8 cellular contexts compared by ENCODE assay signal in genomic region chr11:73759520-73760065, GRCh38. TPM values are rescaled to one million over a fixed set of nuclear protein-coding genes. Genes with fewer than 3 reads are reported as not detected.
DNase-seq lines count a peak whose midpoint lies in the region; ATAC-seq and TF ChIP-seq lines count a peak whose summit lies in the region.

No MANE protein-coding gene starts in this region.

- H3K9ac ChIP-seq in mammary epithelial cell (ENCODE audit: insufficient read depth, low read length): peak overlapping the region; percentile 83

- no peak for DNase-seq in Calu3
- peak; percentile 42 for DNase-seq in M059J (ENCODE audit: low read depth)
- no peak for DNase-seq in mammary epithelial cell
- peak; percentile 31 to 34 for DNase-seq in lung microvascular endothelial cell (ENCODE audit: low read depth in 2 of 2)
- no peak for DNase-seq in upper lobe of left lung
- DNase-seq in effector CD8-positive, alpha-beta T cell (lab: John Stamatoyannopoulos, UW): no peak
- DNase-seq in NCI-H446 treated with DMSO at 0.1 percent for 48 hours (lab: John Stamatoyannopoulos, UW): no peak

- ATAC-seq in upper lobe of left lung (ENCODE audit: low FRiP score in 2 of 2): no peak
- ATAC-seq in HG03175 (IDR thresholded peaks at IDR 0.05; ENCODE audit: unreplicated experiment): no peak

- H3K79me2 ChIP-seq in mammary epithelial cell (ENCODE audit: insufficient read depth, low read length): peaks cover 61% of the 10 kb centered on the region

- H2AFZ ChIP-seq in mammary epithelial cell (ENCODE audit: low read depth, low read length): peak overlapping the region; percentile 73

- H3K36me3 ChIP-seq in mammary epithelial cell (ENCODE audit: insufficient read depth, low read length) (no peaks in the 10 kb centered on the region), upper lobe of left lung (no peaks in the 10 kb centered on the region)

- TF ChIP-seq EP300 in upper lobe of left lung (IDR thresholded peaks at IDR 0.05): no peak

- peaks cover 6% of the 10 kb centered on the region for H3K4me1 ChIP-seq in mammary epithelial cell (ENCODE audit: insufficient read depth, low read length)
- H3K4me1 ChIP-seq in upper lobe of left lung: peaks cover 18 to 36% (median 26%) of the 10 kb centered on the region in 4 donors

- no peaks in the 10 kb centered on the region for H3K9me3 Mint-ChIP-seq in Calu3 (ENCODE audit: low read depth, unreplicated experiment)

- TSS peak; percentile 58 for BruUV-seq in Calu3 (replicated peaks; lab: Mats Ljungman, UMichigan)
- TSS peak; percentile 41 for BruUV-seq in mammary epithelial cell (replicated peaks; lab: Mats Ljungman, UMichigan)

- no peaks in the 10 kb centered on the region for H4K20me1 ChIP-seq in mammary epithelial cell (ENCODE audit: insufficient read depth, low read length)

- H3K4me3 ChIP-seq in mammary epithelial cell (replicated peaks in 1 of 3; ENCODE audit: insufficient read depth in 1 of 3, low read depth in 2 of 3, low read length in 3 of 3) (peak overlapping the region; percentile 83 to 91 (median 88)), upper lobe of left lung (peak overlapping the region; percentile 77 to 98 (median 86))

- CTCF ChIA-PET in Calu3 (lab: Charles Lee): no interaction called here
- CTCF ChIA-PET in mammary epithelial cell (lab: Charles Lee; ENCODE audit: low non-redundant PET): no interaction called here

- H3K27ac ChIP-seq in mammary epithelial cell (ENCODE audit: insufficient read depth, low read depth, low read length) (peak overlapping the region; percentile 62), upper lobe of left lung (peak overlapping the region; percentile 98 to 99 (median 98))

- no peaks in the 10 kb centered on the region for H3K27me3 Mint-ChIP-seq in Calu3 (ENCODE audit: unreplicated experiment)

- H3K27me3 ChIP-seq in mammary epithelial cell (ENCODE audit: insufficient read depth, low read length) (no peaks in the 10 kb centered on the region), upper lobe of left lung (no peaks in the 10 kb centered on the region)

- peak overlapping the region; percentile 75 for H3K4me2 ChIP-seq in mammary epithelial cell (ENCODE audit: insufficient read depth, low read depth, low read length)

- peak overlapping the region; percentile 91 for H3K4me3 Mint-ChIP-seq in Calu3 (ENCODE audit: low read depth, unreplicated experiment)

- H3K36me3 Mint-ChIP-seq in Calu3 (ENCODE audit: insufficient read depth, unreplicated experiment): peaks cover 32% of the 10 kb centered on the region

- H3K4me1 Mint-ChIP-seq in Calu3 (ENCODE audit: low read depth, unreplicated experiment): no peaks in the 10 kb centered on the region

- peak overlapping the region; percentile 78 for H3K27ac Mint-ChIP-seq in Calu3 (ENCODE audit: unreplicated experiment)

- intact Hi-C loops in Calu3 (cut with micrococcal nuclease; ENCODE audit: unreplicated experiment): loop anchor here (2.0 kb wide), 1 partner anchor 19 kb away; no protein-coding TSS in a partner anchor
- intact Hi-C loops in mammary epithelial cell (cut with micrococcal nuclease): loop anchor here (2.0 kb wide), 2 partner anchors 117 to 171 kb away; partner anchors contain the start of genes COA4 and PAAF1

- WGBS in mammary epithelial cell (ENCODE audit: low coverage, missing lambda C conversion rate): 0% methylated on average over 7 of the region's 7 CpGs
- WGBS in upper lobe of left lung, 2 donors: 2 to 3% methylated on average over 7 of the region's 7 CpGs

- TF ChIP-seq POLR2A in upper lobe of left lung (IDR thresholded peaks at IDR 0.05): peak in 1 of 4 donors; percentile 15

- TF ChIP-seq CTCF in Calu3 (IDR thresholded peaks at IDR 0.05; ENCODE audit: unreplicated experiment): no peak
- TF ChIP-seq CTCF in mammary epithelial cell (conservative IDR thresholded peaks at IDR 0.05 in 1 of 2, IDR thresholded peaks at IDR 0.05 in 1 of 2; ENCODE audit: extremely low read depth in 1 of 2, insufficient read depth in 1 of 2, low read depth in 1 of 2, low read length in 2 of 2): peak; percentile 2 to 25
- TF ChIP-seq CTCF in upper lobe of left lung (IDR thresholded peaks at IDR 0.05): peak in 5 of 6 experiments; percentile 17 to 46 (median 25)

- H3K9me3 ChIP-seq in mammary epithelial cell (replicated peaks; ENCODE audit: insufficient read depth, low read length): no peaks in the 10 kb centered on the region
- no peaks in the 10 kb centered on the region for H3K9me3 ChIP-seq in upper lobe of left lung

- dilution Hi-C loops in mammary epithelial cell (cut with HindIII; ENCODE audit: low sequenced_read_pairs): no loop called here

- in situ Hi-C loops in mammary epithelial cell (cut with MboI; ENCODE audit: low sequenced_read_pairs in 2 of 2): no loop called here

RNA-seq across cellular contexts. Expression of gene RAB6A, which starts 1.3 kb away (rescaled TPM):
- total RNA-seq in Calu3 (2022): 92.3 and 99.5 TPM in 2 replicates
- 87.9 and 89.7 TPM in 2 replicates for total RNA-seq in M059J (2014; rRNA removed; shearing (Covaris generic))
- total RNA-seq in mammary epithelial cell: 100 to 1,000 TPM; 189 to 218 TPM
- 127 TPM for polyA plus RNA-seq in mammary epithelial cell
- 233 TPM for polyA minus RNA-seq in mammary epithelial cell
- 70.2 and 101 TPM in 2 replicates for total RNA-seq in lung microvascular endothelial cell
- total RNA-seq in upper lobe of left lung: 100 to 1,000 TPM in 5 of 6 donors, 10 to 100 TPM in 1; 63.9 to 161 (median 136) TPM

RNA-seq across cellular contexts. Expression of gene MRPL48, which starts 28.1 kb away (rescaled TPM):
- total RNA-seq in Calu3 (2022) (37.5 and 44.5 TPM in 2 replicates), mammary epithelial cell (10 to 100 TPM; 12.8 to 35.1 TPM), lung microvascular endothelial cell (26.0 and 33.1 TPM in 2 replicates), upper lobe of left lung (10 to 100 TPM in 5 of 6 donors, 1 to 10 TPM in 1; 7.3 to 25.3 (median 21.8) TPM)
- 57.7 and 88.5 TPM in 2 replicates for total RNA-seq in M059J (2014; rRNA removed; shearing (Covaris generic))
- polyA plus RNA-seq in mammary epithelial cell: 34.0 TPM
- polyA minus RNA-seq in mammary epithelial cell: 33.3 TPM

Comparison
In these comparisons a context has a peak if more than half of its experiments do, and no peak if none do; other contexts are left out.
1. DNase-seq: peak in M059J (single experiment) and lung microvascular endothelial cell (2 of 2); none in Calu3 (single experiment), mammary epithelial cell (single experiment), upper lobe of left lung (0 of 2), effector CD8-positive, alpha-beta T cell (single experiment) and NCI-H446 treated with DMSO at 0.1 percent for 48 hours (single experiment).